In the genomic region with DNA sequence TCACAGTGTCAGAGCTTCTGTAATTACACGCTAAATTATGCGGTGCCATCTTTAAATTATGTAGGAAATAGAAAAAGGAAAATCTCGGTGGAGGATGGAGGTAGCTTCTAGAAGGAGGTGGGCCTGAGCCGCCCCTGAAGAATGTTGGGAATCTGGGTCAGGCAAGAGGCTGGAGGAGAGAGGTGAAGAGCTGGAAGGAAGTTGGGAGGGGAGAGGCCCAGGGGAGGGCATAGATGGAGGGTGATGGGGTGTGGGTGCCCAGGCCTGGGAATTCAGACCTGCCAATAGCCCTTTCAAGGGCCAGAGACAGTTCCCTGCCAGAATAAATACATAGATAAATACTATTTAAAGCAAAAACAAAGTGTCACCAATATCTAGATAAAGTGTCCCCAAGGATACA, we compare ENCODE assay signal across 19 cellular contexts.
DNase-seq lines count a peak whose midpoint lies in the region; ATAC-seq and TF ChIP-seq lines count a peak whose summit lies in the region.
"Had no signal": no experiment of that assay in that cellular context is flagged by ENCODE, and none has a peak within 500 bp of the region (broad histone marks: within the 10 kb centered on the region; RNA-seq: fewer than 3 reads in every experiment).

No MANE protein-coding gene starts in this region.

- CTCF ChIA-PET in SK-N-SH (lab: Yijun Ruan, JAX): no interaction called here
- CTCF ChIA-PET in mammary epithelial cell (lab: Charles Lee; ENCODE audit: low non-redundant PET): interaction anchor here (0.6 kb wide), 1 partner anchor 36 kb away, joined by 4 read pairs; no protein-coding TSS in a partner anchor

- TF ChIP-seq CTCF in SK-N-SH (IDR thresholded peaks at IDR 0.05): no peak
- TF ChIP-seq CTCF in mammary epithelial cell (conservative IDR thresholded peaks at IDR 0.05 in 1 of 2, IDR thresholded peaks at IDR 0.05 in 1 of 2; ENCODE audit: extremely low read depth in 1 of 2, insufficient read depth in 1 of 2, low read depth in 1 of 2, low read length in 2 of 2): no peak

- H3K9me3 Mint-ChIP-seq in activated naive CD4-positive, alpha-beta T cell treated with anti-CD3 and anti-CD28 coated beads, Interleukin-2, amount 50 U/mL, for 72 hours: peaks cover 21 to 25% of the 10 kb centered on the region in 2 donors

- H3K79me2 ChIP-seq in SK-N-SH (ENCODE audit: insufficient read depth) (no peaks in the 10 kb centered on the region), mammary epithelial cell (ENCODE audit: insufficient read depth, low read length) (no peaks in the 10 kb centered on the region)

- TF ChIP-seq EP300 in SK-N-SH (IDR thresholded peaks at IDR 0.05; ENCODE audit: borderline replicate concordance in 1 of 2, low read depth in 1 of 2, low read length in 1 of 2): no peak

- H3F3A ChIP-seq in SK-N-SH (replicated peaks; ENCODE audit: insufficient read depth): no peaks in the 10 kb centered on the region

- H3K4me2 ChIP-seq in SK-N-SH (no peak overlapping the region), mammary epithelial cell (ENCODE audit: insufficient read depth, low read depth, low read length) (no peak overlapping the region)
- H3K4me2 ChIP-seq: PC-9 had no signal

- peaks cover 0 to 5% of the 10 kb centered on the region in 2 donors for H3K36me3 Mint-ChIP-seq in activated naive CD4-positive, alpha-beta T cell treated with anti-CD3 and anti-CD28 coated beads, Interleukin-2, amount 50 U/mL, for 72 hours
- H3K36me3 Mint-ChIP-seq: CD4-positive, alpha-beta memory T cell had no signal

- H4K20me1 ChIP-seq in SK-N-SH (ENCODE audit: insufficient read depth) (no peaks in the 10 kb centered on the region), mammary epithelial cell (ENCODE audit: insufficient read depth, low read length) (no peaks in the 10 kb centered on the region)

- in situ Hi-C loops in mammary epithelial cell (cut with MboI; ENCODE audit: low sequenced_read_pairs in 2 of 2): no loop called here

- H3K27me3 ChIP-seq in SK-N-SH (ENCODE audit: insufficient read depth): no peaks in the 10 kb centered on the region
- no peaks in the 10 kb centered on the region for H3K27me3 ChIP-seq in layer of hippocampus (ENCODE audit: control insufficient read depth, insufficient read depth, low read length)
- no peaks in the 10 kb centered on the region for H3K27me3 ChIP-seq in aorta (ENCODE audit: control insufficient read depth in 1 of 2, insufficient read depth in 2 of 2, low read length in 1 of 2)
- H3K27me3 ChIP-seq in mammary epithelial cell (ENCODE audit: insufficient read depth, low read length): no peaks in the 10 kb centered on the region

- H3K27ac ChIP-seq in SK-N-SH (ENCODE audit: low read depth in 2 of 2, low read length in 1 of 2) (peak overlapping the region in 1 of 2 experiments; percentile 86; a peak in 2 of 4 replicates), layer of hippocampus (ENCODE audit: low read depth, low read length) (peak overlapping the region; percentile 5), aorta (ENCODE audit: low read depth in 1 of 2, low read length in 2 of 2) (peak overlapping the region in 1 of 2 donors; percentile 92), mammary epithelial cell (ENCODE audit: insufficient read depth, low read depth, low read length) (no peak overlapping the region)
- H3K27ac ChIP-seq: PC-9, SK-N-MC had no signal

- H3K9ac ChIP-seq in SK-N-SH (peak overlapping the region; percentile 27; the same call in 1 of the 2 replicates), mammary epithelial cell (ENCODE audit: insufficient read depth, low read length) (no peak overlapping the region)

- H2AFZ ChIP-seq in SK-N-SH (ENCODE audit: low read depth) (no peak overlapping the region; the same call in 1 of the 2 replicates), mammary epithelial cell (ENCODE audit: low read depth, low read length) (no peak overlapping the region)
- H2AFZ ChIP-seq: PC-9 had no signal

- POLR2A ChIA-PET in SK-N-SH (lab: Yijun Ruan, JAX): no interaction called here

- no peaks in the 10 kb centered on the region for H3K36me3 ChIP-seq in SK-N-SH (replicated peaks in 1 of 2; ENCODE audit: control insufficient read depth in 1 of 2, insufficient read depth in 2 of 2, low read length in 1 of 2)
- no peaks in the 10 kb centered on the region for H3K36me3 ChIP-seq in aorta (ENCODE audit: control insufficient read depth in 1 of 2, insufficient read depth in 2 of 2, low read length in 1 of 2)
- no peaks in the 10 kb centered on the region for H3K36me3 ChIP-seq in mammary epithelial cell (ENCODE audit: insufficient read depth, low read length)

- intact Hi-C loops in aorta (cut with DNase I): no loop called here
- intact Hi-C loops in mammary epithelial cell (cut with micrococcal nuclease): no loop called here

- DNase-seq in ELR (ENCODE audit: low read depth): peak; percentile 5
- DNase-seq in SK-N-SH: no peak
- peak in 1 of 2 donors; percentile 48 for DNase-seq in aorta
- no peak for DNase-seq in activated naive CD4-positive, alpha-beta T cell treated with anti-CD3 and anti-CD28 coated beads, Interleukin-2, amount 50 U/mL, for 72 hours (ENCODE audit: low spot score in 2 of 2)
- no peak for DNase-seq in mammary epithelial cell
- DNase-seq: Calu3; CD4-positive, alpha-beta memory T cell; DMS53; GOT3; KG1; NCI-H1048; NCI-H1436 treated with DMSO at 0.1 percent for 48 hours; NCI-H2081; NCI-H510A; NCI-H82; PC-9 had no signal

- ATAC-seq in aorta (ENCODE audit: low FRiP score): peak; percentile 68
- no peak for ATAC-seq in activated naive CD4-positive, alpha-beta T cell treated with anti-CD3 and anti-CD28 coated beads, Interleukin-2, amount 50 U/mL, for 72 hours
- no peak for ATAC-seq in GM18517 (IDR thresholded peaks at IDR 0.05; ENCODE audit: unreplicated experiment)

- no peak for TF ChIP-seq RAD21 in SK-N-SH (IDR thresholded peaks at IDR 0.05; ENCODE audit: low read length)

- 45% methylated on average over 4 of the region's 4 CpGs for WGBS in SK-N-SH (ENCODE audit: low lambda C conversion rate)
- 18 to 25% methylated on average over 4 of the region's 4 CpGs for WGBS in aorta, 2 donors
- 82% methylated on average over 4 of the region's 4 CpGs for WGBS in mammary epithelial cell (ENCODE audit: low coverage, missing lambda C conversion rate)

- dilution Hi-C loops in mammary epithelial cell (cut with HindIII; ENCODE audit: low sequenced_read_pairs): no loop called here

- no peaks in the 10 kb centered on the region for H3K9me2 ChIP-seq in SK-N-SH

- no peak overlapping the region for H3K27ac Mint-ChIP-seq in activated naive CD4-positive, alpha-beta T cell treated with anti-CD3 and anti-CD28 coated beads, Interleukin-2, amount 50 U/mL, for 72 hours
- H3K27ac Mint-ChIP-seq: CD4-positive, alpha-beta memory T cell had no signal

- no TSS peak for BruUV-seq in mammary epithelial cell (replicated peaks; lab: Mats Ljungman, UMichigan)

- H3K4me3 ChIP-seq in SK-N-SH (ENCODE audit: low read depth in 2 of 2, low read length in 1 of 2): no peak overlapping the region
- H3K4me3 ChIP-seq in aorta (ENCODE audit: low read length in 2 of 2): no peak overlapping the region
- no peak overlapping the region for H3K4me3 ChIP-seq in mammary epithelial cell (replicated peaks in 1 of 3; ENCODE audit: insufficient read depth in 1 of 3, low read depth in 2 of 3, low read length in 3 of 3)
- H3K4me3 ChIP-seq: PC-9, SK-N-MC had no signal

- H3K4me1 ChIP-seq in SK-N-SH (ENCODE audit: control insufficient read depth in 1 of 2, insufficient read depth in 2 of 2, low read depth in 1 of 2, low read length in 1 of 2) (no peaks in the 10 kb centered on the region; a peak in 2 of 4 replicates), aorta (ENCODE audit: control insufficient read depth in 1 of 2, insufficient read depth in 2 of 2, low read length in 2 of 2) (peaks cover 1 to 7% of the 10 kb centered on the region in 2 donors), mammary epithelial cell (ENCODE audit: insufficient read depth, low read length) (no peaks in the 10 kb centered on the region)

- H3K9me3 ChIP-seq in SK-N-SH: no peaks in the 10 kb centered on the region
- H3K9me3 ChIP-seq in aorta (ENCODE audit: control insufficient read depth, low read length): no peaks in the 10 kb centered on the region
- no peaks in the 10 kb centered on the region for H3K9me3 ChIP-seq in mammary epithelial cell (replicated peaks; ENCODE audit: insufficient read depth, low read length)

TF ChIP-seq in SK-N-SH, 30 proteins besides CTCF, POLR2A, EP300 and RAD21:
- TF ChIP-seq ELF1 (IDR thresholded peaks at IDR 0.05) (no peak), NFIC (IDR thresholded peaks at IDR 0.05; ENCODE audit: borderline replicate concordance) (no peak)
